ENCODE assay signal across 7 cellular contexts in the genomic region with DNA sequence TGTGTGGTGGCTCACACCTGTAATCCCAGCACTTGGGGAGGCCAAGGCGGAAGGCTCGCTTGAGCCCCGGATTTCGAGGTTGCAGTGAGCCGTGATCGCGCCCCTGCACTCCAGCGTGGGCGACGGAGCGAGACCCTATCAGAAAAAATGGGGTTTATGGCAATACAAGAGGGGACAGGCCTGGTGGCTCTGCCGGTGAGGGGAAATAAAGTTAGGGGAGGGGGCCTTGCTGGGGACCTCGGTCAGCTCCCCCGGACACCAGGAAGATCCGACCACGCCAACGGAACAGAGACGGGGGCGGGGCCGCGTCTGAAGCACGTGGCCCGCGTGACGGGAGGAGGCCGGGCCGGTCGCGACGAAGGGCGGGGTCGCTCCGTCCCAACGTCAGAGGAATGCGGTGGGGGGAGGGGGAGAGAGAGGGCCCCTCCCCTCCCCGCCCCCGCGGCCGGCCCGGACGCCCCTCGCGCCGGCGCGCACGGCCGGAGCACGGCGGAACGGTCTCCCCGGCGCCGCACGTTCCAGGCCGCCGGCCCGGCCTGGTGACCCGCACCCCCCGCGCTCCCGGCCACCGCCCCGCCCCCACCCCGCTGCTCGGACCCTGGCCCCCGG. TPM values are rescaled to one million over a fixed set of nuclear protein-coding genes. Genes with fewer than 3 reads are reported as not detected.
DNase-seq lines count a peak whose midpoint lies in the region; ATAC-seq and TF ChIP-seq lines count a peak whose summit lies in the region.

No MANE protein-coding gene starts in this region.

- peaks cover 24% of the 10 kb centered on the region for H3K79me2 ChIP-seq in OCI-LY1 (ENCODE audit: insufficient read depth, low read length)

- H3K9me3 ChIP-seq in OCI-LY1 (ENCODE audit: low read length), result no peaks in the 10 kb centered on the region
- H3K9me3 ChIP-seq in mucosa of descending colon, result no peaks in the 10 kb centered on the region

- ATAC-seq in GM18511 (IDR thresholded peaks at IDR 0.05; ENCODE audit: unreplicated experiment), result peak; percentile 20
- ATAC-seq in mucosa of descending colon, result peak; percentile 62

- peak overlapping the region; percentile 86 for H3K9ac ChIP-seq in OCI-LY1 (ENCODE audit: low read length)

- intact Hi-C loops in mucosa of descending colon (cut with DNase I, micrococcal nuclease), result no loop called here

- H3F3A ChIP-seq in OCI-LY1 (ENCODE audit: insufficient read depth, low read length), result peaks cover 2% of the 10 kb centered on the region; the same call in 1 of the 2 replicates

- H2AFZ ChIP-seq in OCI-LY1 (ENCODE audit: low read length), result no peak overlapping the region

- no peaks in the 10 kb centered on the region for H3K9me2 ChIP-seq in OCI-LY1 (ENCODE audit: low read depth, low read length)

- peak overlapping the region; percentile 95 for H3K27ac ChIP-seq in OCI-LY1 (ENCODE audit: low read depth, low read length, poor library complexity, severe bottlenecking)
- H3K27ac ChIP-seq in epithelial cell of prostate, result peak overlapping the region; percentile 99

- H3K4me3 ChIP-seq in OCI-LY1 (ENCODE audit: low read depth, low read length, poor library complexity, severe bottlenecking), result peak overlapping the region; percentile 69
- peak overlapping the region; percentile 44 for H3K4me3 ChIP-seq in mucosa of descending colon

- H3K4me2 ChIP-seq in OCI-LY1 (ENCODE audit: low read length), result peak overlapping the region; percentile 92

- TF ChIP-seq CTCF in OCI-LY1 (IDR thresholded peaks at IDR 0.05; ENCODE audit: low read length) (no peak), mucosa of descending colon (IDR thresholded peaks at IDR 0.05) (no peak)

- H3K36me3 ChIP-seq in OCI-LY1 (ENCODE audit: insufficient read depth, low read length) (peaks cover 24% of the 10 kb centered on the region), mucosa of descending colon (ENCODE audit: low read depth) (peaks cover 4% of the 10 kb centered on the region)

- DNase-seq in HuH-7.5 (ENCODE audit: low spot score), result peak; percentile 86
- DNase-seq in activated T-cell treated with anti-CD3 and anti-CD28 coated beads for 4 hours, result peak; percentile 85
- no peak for DNase-seq in epithelial cell of prostate (ENCODE audit: low read depth, low spot score)
- peak; percentile 96 to 97 (median 97) for DNase-seq in mucosa of descending colon
- peak; percentile 72 to 86 for DNase-seq in stimulated activated CD8-positive, alpha-beta memory T cell treated with anti-CD3 and anti-CD28 coated beads, Interleukin-2, amount 100 ng/mL, for 1 hour (ENCODE audit: low read depth in 2 of 2)

- H3K27me3 ChIP-seq in OCI-LY1 (ENCODE audit: insufficient read depth, low read length), result no peaks in the 10 kb centered on the region

- H4K20me1 ChIP-seq in OCI-LY1 (ENCODE audit: insufficient read depth, low read length), result no peaks in the 10 kb centered on the region

- H3K4me1 ChIP-seq in OCI-LY1 (ENCODE audit: insufficient read depth, low read length, severe bottlenecking), result peaks cover 38% of the 10 kb centered on the region
- H3K4me1 ChIP-seq in mucosa of descending colon (ENCODE audit: low read depth), result peaks cover 24% of the 10 kb centered on the region

RNA-seq across cellular contexts. Expression of a gene that starts 1.9 kb away (rescaled TPM):
- total RNA-seq in mucosa of descending colon, result 100 to 1,000 TPM; 267 to 317 (median 292) TPM

RNA-seq across cellular contexts. Expression of a gene that starts 20.1 kb away (rescaled TPM):
- total RNA-seq in mucosa of descending colon, result 100 to 1,000 TPM; 275 to 315 (median 290) TPM

RNA-seq across cellular contexts. Expression of a gene that starts 26.3 kb away (rescaled TPM):
- total RNA-seq in mucosa of descending colon, result 1 to 10 TPM; 3.8 to 5.4 (median 5.2) TPM

RNA-seq across cellular contexts. Expression of a gene that starts 39.0 kb away (rescaled TPM):
- 1,000 to 10,000 TPM; 2,367 to 7,005 (median 6,199) TPM for total RNA-seq in mucosa of descending colon

RNA-seq across cellular contexts. Expression of a gene that starts 47.7 kb away (rescaled TPM):
- total RNA-seq in mucosa of descending colon, result 10 to 100 TPM; 32.3 to 67.2 (median 35.8) TPM
